In the genomic region with DNA sequence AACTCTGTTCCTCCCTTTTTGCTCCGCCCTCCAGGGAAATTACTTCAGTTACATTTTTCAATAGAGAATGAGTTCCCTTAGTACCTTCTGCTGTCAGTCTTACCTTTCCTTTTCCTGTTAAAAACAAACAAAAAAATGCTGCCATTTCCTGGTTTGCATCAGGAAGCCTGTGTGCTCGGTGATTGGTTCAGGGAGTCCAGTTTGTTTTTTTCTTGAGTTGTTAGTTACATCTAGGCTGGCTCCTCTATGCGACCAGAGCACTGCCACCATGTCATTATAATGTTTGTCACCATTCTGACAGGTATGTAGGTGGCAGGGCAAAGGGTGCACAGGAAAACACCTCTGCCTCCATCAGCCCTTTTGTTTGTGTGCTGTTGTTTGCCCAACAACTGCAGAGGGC, we compare ENCODE assay signal across 18 cellular contexts.
"Had no signal": no experiment of that assay in that cellular context is flagged by ENCODE, and none has a peak within 500 bp of the region (broad histone marks: within the 10 kb centered on the region; RNA-seq: fewer than 3 reads in every experiment).

No MANE protein-coding gene starts in this region.

- H3K4me3 Mint-ChIP-seq: activated CD4-positive, alpha-beta T cell treated with anti-CD3 and anti-CD28 coated beads, Interleukin-2, amount 10 ng/mL, durations not matched to agents 24 days and 14 days; activated naive CD4-positive, alpha-beta T cell treated with anti-CD3 and anti-CD28 coated beads, Interleukin-2, amount 50 U/mL, for 24 hours; dendritic cell treated with granulocyte-macrophage colony-stimulating factor and Interleukin-4, amounts not matched to agents 40 ng/mL and 50 ng/mL, for 4 days; naive thymus-derived CD4-positive, alpha-beta T cell; T-helper 17 cell; WTC11 had no signal

- H3K9me3 Mint-ChIP-seq: activated CD4-positive, alpha-beta T cell treated with anti-CD3 and anti-CD28 coated beads, Interleukin-2, amount 10 ng/mL, durations not matched to agents 24 days and 14 days; activated naive CD4-positive, alpha-beta T cell treated with anti-CD3 and anti-CD28 coated beads, Interleukin-2, amount 50 U/mL, for 24 hours; dendritic cell treated with granulocyte-macrophage colony-stimulating factor and Interleukin-4, amounts not matched to agents 40 ng/mL and 50 ng/mL, for 4 days had no signal

- ATAC-seq: left cardiac atrium; naive thymus-derived CD4-positive, alpha-beta T cell; T-helper 17 cell had no signal

- H3K4me1 ChIP-seq: right atrium auricular region, thyroid gland had no signal

- DNase-seq: activated CD4-positive, alpha-beta T cell treated with anti-CD3 and anti-CD28 coated beads, Interleukin-2, amount 10 ng/mL, durations not matched to agents 24 days and 14 days; activated T-cell treated with anti-CD3 and anti-CD28 coated beads for 4 hours; amniotic stem cell; brain microvascular endothelial cell; hypothalamus; left cardiac atrium; midbrain; naive thymus-derived CD4-positive, alpha-beta T cell; posterior cingulate gyrus; T-helper 17 cell; thyroid gland had no signal

- H3K27ac Mint-ChIP-seq: activated CD4-positive, alpha-beta T cell treated with anti-CD3 and anti-CD28 coated beads, Interleukin-2, amount 10 ng/mL, durations not matched to agents 24 days and 14 days; activated naive CD4-positive, alpha-beta T cell treated with anti-CD3 and anti-CD28 coated beads, Interleukin-2, amount 50 U/mL, for 24 hours; dendritic cell treated with granulocyte-macrophage colony-stimulating factor and Interleukin-4, amounts not matched to agents 40 ng/mL and 50 ng/mL, for 4 days; naive thymus-derived CD4-positive, alpha-beta T cell; T-helper 17 cell had no signal

- H3K27me3 ChIP-seq: brain microvascular endothelial cell, neutrophil, right atrium auricular region, thyroid gland had no signal

- H3K27ac ChIP-seq: brain microvascular endothelial cell, neutrophil, right atrium auricular region, skin epidermis, thyroid gland had no signal

- H3K36me3 ChIP-seq: brain microvascular endothelial cell, neutrophil, right atrium auricular region, thyroid gland had no signal

- H3K4me3 ChIP-seq: lung, right atrium auricular region, skin epidermis, thyroid gland had no signal

- H3K9me3 ChIP-seq: neutrophil, thyroid gland had no signal

- H3K27me3 Mint-ChIP-seq: dendritic cell treated with granulocyte-macrophage colony-stimulating factor and Interleukin-4, amounts not matched to agents 40 ng/mL and 50 ng/mL, for 4 days had no signal

- H3K4me1 Mint-ChIP-seq: activated CD4-positive, alpha-beta T cell treated with anti-CD3 and anti-CD28 coated beads, Interleukin-2, amount 10 ng/mL, durations not matched to agents 24 days and 14 days; activated naive CD4-positive, alpha-beta T cell treated with anti-CD3 and anti-CD28 coated beads, Interleukin-2, amount 50 U/mL, for 24 hours had no signal
